Comparison of ENCODE assay signal across 20 cellular contexts in genomic region chr6:131231103-131231502, GRCh38.
"Had no signal": no experiment of that assay in that cellular context is flagged by ENCODE, and none has a peak within 500 bp of the region (broad histone marks: within the 10 kb centered on the region; RNA-seq: fewer than 3 reads in every experiment).

No MANE protein-coding gene starts in this region.

- DNase-seq: activated CD4-positive, alpha-beta T cell treated with anti-CD3 and anti-CD28 coated beads, Interleukin-2, amount 10 ng/mL, durations not matched to agents 24 days and 14 days; activated CD8-positive, alpha-beta memory T cell treated with anti-CD3 and anti-CD28 coated beads for 24 hours; activated naive CD4-positive, alpha-beta T cell treated with anti-CD3 and anti-CD28 coated beads, Interleukin-2, amount 50 U/mL, for 16 hours; activated T-cell treated with anti-CD3 and anti-CD28 coated beads for 4 hours; amniotic stem cell; body of pancreas; cerebellar nuclear complex; dermis blood vessel endothelial cell; foreskin fibroblast; left colon; occipital lobe; sigmoid colon; stimulated activated CD4-positive, alpha-beta T cell treated with anti-CD3 and anti-CD28 coated beads, Interleukin-2, amount 100 ng/mL, for 48 hours; stimulated activated CD8-positive, alpha-beta memory T cell treated with anti-CD3 and anti-CD28 coated beads, Interleukin-4, amount 100 ng/mL, for 48 hours; upper lobe of left lung had no signal

- H3K27me3 ChIP-seq: body of pancreas, esophagus muscularis mucosa, sigmoid colon, upper lobe of left lung had no signal

- H3K27ac ChIP-seq: body of pancreas, esophagus muscularis mucosa, sigmoid colon, upper lobe of left lung had no signal

- H3K27me3 Mint-ChIP-seq: activated CD4-positive, alpha-beta T cell treated with anti-CD3 and anti-CD28 coated beads, Interleukin-2, amount 10 ng/mL, durations not matched to agents 24 days and 14 days; natural killer cell treated with Interleukin-12 subunit alpha and Interleukin-12 subunit beta and Interleukin-15 and Interleukin-18, amount 100 ng/mL, for 72 hours; stimulated activated naive CD8-positive, alpha-beta T cell treated with anti-CD3 and anti-CD28 coated beads, Interleukin-15, Interleukin-2, amounts not matched to agents 100 ng/mL and 50 ng/mL, for 24 hours had no signal

- H3K27ac Mint-ChIP-seq: activated CD4-positive, alpha-beta T cell treated with anti-CD3 and anti-CD28 coated beads, Interleukin-2, amount 10 ng/mL, durations not matched to agents 24 days and 14 days; activated T-helper 2 cell treated with anti-CD3 and anti-CD28 coated beads, Interferon-gamma antibody, Interleukin-2, Interleukin-4, amounts not matched to agents 10 μg/mL and 5 μg/mL and 100 μg/mL, durations not matched to agents 14 hours and 24 hours and 36 hours; natural killer cell treated with Interleukin-12 subunit alpha and Interleukin-12 subunit beta and Interleukin-15 and Interleukin-18, amount 100 ng/mL, for 72 hours; stimulated activated naive CD8-positive, alpha-beta T cell treated with anti-CD3 and anti-CD28 coated beads, Interleukin-15, Interleukin-2, amounts not matched to agents 100 ng/mL and 50 ng/mL, for 24 hours; T-helper 1 cell treated with Interleukin-12 subunit alpha and Interleukin-12 subunit beta and Interleukin-4 antibody, amounts not matched to agents 30 μg/mL and 1 μg/mL, for 36 hours had no signal

- H3K4me3 ChIP-seq: body of pancreas, esophagus muscularis mucosa, sigmoid colon, upper lobe of left lung had no signal

- H3K9me3 ChIP-seq: body of pancreas, esophagus muscularis mucosa, sigmoid colon, upper lobe of left lung had no signal

- ATAC-seq: body of pancreas, left colon had no signal

- H3K4me1 ChIP-seq: esophagus muscularis mucosa, sigmoid colon, upper lobe of left lung had no signal

- H3K9me3 Mint-ChIP-seq: activated T-helper 2 cell treated with anti-CD3 and anti-CD28 coated beads, Interferon-gamma antibody, Interleukin-2, Interleukin-4, amounts not matched to agents 10 μg/mL and 5 μg/mL and 100 μg/mL, durations not matched to agents 14 hours and 24 hours and 36 hours; natural killer cell treated with Interleukin-12 subunit alpha and Interleukin-12 subunit beta and Interleukin-15 and Interleukin-18, amount 100 ng/mL, for 72 hours; stimulated activated naive CD8-positive, alpha-beta T cell treated with anti-CD3 and anti-CD28 coated beads, Interleukin-15, Interleukin-2, amounts not matched to agents 100 ng/mL and 50 ng/mL, for 24 hours; T-helper 1 cell treated with Interleukin-12 subunit alpha and Interleukin-12 subunit beta and Interleukin-4 antibody, amounts not matched to agents 30 μg/mL and 1 μg/mL, for 36 hours had no signal

- H3K36me3 ChIP-seq: esophagus muscularis mucosa, sigmoid colon, upper lobe of left lung had no signal

- H3K4me3 Mint-ChIP-seq: activated CD4-positive, alpha-beta T cell treated with anti-CD3 and anti-CD28 coated beads, Interleukin-2, amount 10 ng/mL, durations not matched to agents 24 days and 14 days; natural killer cell treated with Interleukin-12 subunit alpha and Interleukin-12 subunit beta and Interleukin-15 and Interleukin-18, amount 100 ng/mL, for 72 hours; stimulated activated naive CD8-positive, alpha-beta T cell treated with anti-CD3 and anti-CD28 coated beads, Interleukin-15, Interleukin-2, amounts not matched to agents 100 ng/mL and 50 ng/mL, for 24 hours; T-helper 1 cell treated with Interleukin-12 subunit alpha and Interleukin-12 subunit beta and Interleukin-4 antibody, amounts not matched to agents 30 μg/mL and 1 μg/mL, for 36 hours had no signal

- H3K36me3 Mint-ChIP-seq: natural killer cell treated with Interleukin-12 subunit alpha and Interleukin-12 subunit beta and Interleukin-15 and Interleukin-18, amount 100 ng/mL, for 72 hours had no signal
